13 cellular contexts compared by ENCODE assay signal in genomic region chr11:128607819-128608218, GRCh38. TPM values are rescaled to one million over a fixed set of nuclear protein-coding genes. Genes with fewer than 3 reads are reported as not detected.
A peak's percentile ranks its signal among the peaks of the same experiment; 100 is the strongest.
DNase-seq lines count a peak whose midpoint lies in the region; ATAC-seq and TF ChIP-seq lines count a peak whose summit lies in the region.
"Had no signal": no experiment of that assay in that cellular context is flagged by ENCODE, and none has a peak within 500 bp of the region (broad histone marks: within the 10 kb centered on the region; RNA-seq: fewer than 3 reads in every experiment).

No MANE protein-coding gene starts in this region.

- CTCF ChIA-PET in activated CD8-positive, alpha-beta memory T cell treated with anti-CD3 and anti-CD28 coated beads, Interleukin-2, amount 10 ng/mL, durations not matched to agents 7 days and 5 days (lab: Charles Lee): interaction anchor here (1.2 to 2.1 kb wide), 4 partner anchors 9 to 435 kb away, joined by 3 to 7 read pairs (median 4); no protein-coding TSS in a partner anchor

- no peak for TF ChIP-seq CTCF in GM10266 (IDR thresholded peaks at IDR 0.05; ENCODE audit: control insufficient read depth, insufficient read depth, low read depth, missing control alignments)

- no peaks in the 10 kb centered on the region for H3K9me3 Mint-ChIP-seq in activated CD8-positive, alpha-beta memory T cell treated with anti-CD3 and anti-CD28 coated beads, Interleukin-2, amount 10 ng/mL, durations not matched to agents 7 days and 5 days (ENCODE audit: low read depth)
- no peaks in the 10 kb centered on the region for H3K9me3 Mint-ChIP-seq in activated naive CD8-positive, alpha-beta T cell treated with anti-CD3 and anti-CD28 coated beads, Interleukin-2, amount 50 U/mL, for 24 hours
- no peaks in the 10 kb centered on the region for H3K9me3 Mint-ChIP-seq in stimulated activated memory B cell treated with anti-CD40 and anti-IgM and Interleukin-4, amounts not matched to agents 10 μg/mL and 1 μg/mL and 100 μg/mL, for 72 hours
- H3K9me3 Mint-ChIP-seq: WTC11 had no signal

- no peak overlapping the region for H3K4me3 Mint-ChIP-seq in activated CD8-positive, alpha-beta memory T cell treated with anti-CD3 and anti-CD28 coated beads, Interleukin-2, amount 10 ng/mL, durations not matched to agents 7 days and 5 days
- no peak overlapping the region for H3K4me3 Mint-ChIP-seq in activated naive CD8-positive, alpha-beta T cell treated with anti-CD3 and anti-CD28 coated beads, Interleukin-2, amount 50 U/mL, for 24 hours
- H3K4me3 Mint-ChIP-seq in stimulated activated memory B cell treated with anti-CD40 and anti-IgM and Interleukin-4, amounts not matched to agents 10 μg/mL and 1 μg/mL and 100 μg/mL, for 72 hours: no peak overlapping the region
- H3K4me3 Mint-ChIP-seq: WTC11 had no signal

- peaks cover 25% of the 10 kb centered on the region for H3K4me1 Mint-ChIP-seq in activated CD8-positive, alpha-beta memory T cell treated with anti-CD3 and anti-CD28 coated beads, Interleukin-2, amount 10 ng/mL, durations not matched to agents 7 days and 5 days
- peaks cover 71% of the 10 kb centered on the region for H3K4me1 Mint-ChIP-seq in activated naive CD8-positive, alpha-beta T cell treated with anti-CD3 and anti-CD28 coated beads, Interleukin-2, amount 50 U/mL, for 24 hours
- H3K4me1 Mint-ChIP-seq in stimulated activated memory B cell treated with anti-CD40 and anti-IgM and Interleukin-4, amounts not matched to agents 10 μg/mL and 1 μg/mL and 100 μg/mL, for 72 hours: peaks cover 80% of the 10 kb centered on the region

- H3K27me3 Mint-ChIP-seq in activated CD8-positive, alpha-beta memory T cell treated with anti-CD3 and anti-CD28 coated beads, Interleukin-2, amount 10 ng/mL, durations not matched to agents 7 days and 5 days: no peaks in the 10 kb centered on the region
- H3K27me3 Mint-ChIP-seq in activated naive CD8-positive, alpha-beta T cell treated with anti-CD3 and anti-CD28 coated beads, Interleukin-2, amount 50 U/mL, for 24 hours: no peaks in the 10 kb centered on the region
- H3K27me3 Mint-ChIP-seq in stimulated activated memory B cell treated with anti-CD40 and anti-IgM and Interleukin-4, amounts not matched to agents 10 μg/mL and 1 μg/mL and 100 μg/mL, for 72 hours: no peaks in the 10 kb centered on the region

- DNase-seq in activated CD8-positive, alpha-beta memory T cell treated with anti-CD3 and anti-CD28 coated beads, Interleukin-2, amount 10 ng/mL, durations not matched to agents 7 days and 5 days: peak; percentile 27
- no peak for DNase-seq in activated CD8-positive, alpha-beta memory T cell treated with anti-CD3 and anti-CD28 coated beads, Interleukin-2, amount 50 U/mL, for 4 hours
- DNase-seq in NCI-H2029 (lab: John Stamatoyannopoulos, UW): peak; percentile 90
- no peak for DNase-seq in activated naive CD8-positive, alpha-beta T cell treated with anti-CD3 and anti-CD28 coated beads, Interleukin-2, amount 50 U/mL, for 24 hours
- DNase-seq in GM10266 (ENCODE audit: extremely low spot score): no peak
- DNase-seq in GF-D8 (lab: John Stamatoyannopoulos, UW): no peak
- DNase-seq: activated gamma-delta T cell, GM23248, hippocampal formation, MV-4-11 had no signal

- no peak for ATAC-seq in activated CD8-positive, alpha-beta memory T cell treated with anti-CD3 and anti-CD28 coated beads, Interleukin-2, amount 10 ng/mL, durations not matched to agents 7 days and 5 days
- peak; percentile 69 for ATAC-seq in activated naive CD8-positive, alpha-beta T cell treated with anti-CD3 and anti-CD28 coated beads, Interleukin-2, amount 50 U/mL, for 24 hours
- ATAC-seq in stimulated activated memory B cell treated with anti-CD40 and anti-IgM and Interleukin-4, amounts not matched to agents 10 μg/mL and 1 μg/mL and 100 μg/mL, for 72 hours: no peak
- no peak for ATAC-seq in GM18873 (IDR thresholded peaks at IDR 0.05; ENCODE audit: low FRiP score, unreplicated experiment)
- ATAC-seq: WTC11 had no signal

- no peaks in the 10 kb centered on the region for H3K36me3 Mint-ChIP-seq in activated CD8-positive, alpha-beta memory T cell treated with anti-CD3 and anti-CD28 coated beads, Interleukin-2, amount 10 ng/mL, durations not matched to agents 7 days and 5 days
- H3K36me3 Mint-ChIP-seq in activated naive CD8-positive, alpha-beta T cell treated with anti-CD3 and anti-CD28 coated beads, Interleukin-2, amount 50 U/mL, for 24 hours (ENCODE audit: low read depth): no peaks in the 10 kb centered on the region
- H3K36me3 Mint-ChIP-seq in stimulated activated memory B cell treated with anti-CD40 and anti-IgM and Interleukin-4, amounts not matched to agents 10 μg/mL and 1 μg/mL and 100 μg/mL, for 72 hours: no peaks in the 10 kb centered on the region
- H3K36me3 Mint-ChIP-seq: WTC11 had no signal

- no peak overlapping the region for H3K27ac Mint-ChIP-seq in activated CD8-positive, alpha-beta memory T cell treated with anti-CD3 and anti-CD28 coated beads, Interleukin-2, amount 10 ng/mL, durations not matched to agents 7 days and 5 days
- peak overlapping the region; percentile 28 for H3K27ac Mint-ChIP-seq in activated naive CD8-positive, alpha-beta T cell treated with anti-CD3 and anti-CD28 coated beads, Interleukin-2, amount 50 U/mL, for 24 hours
- peak overlapping the region; percentile 96 for H3K27ac Mint-ChIP-seq in stimulated activated memory B cell treated with anti-CD40 and anti-IgM and Interleukin-4, amounts not matched to agents 10 μg/mL and 1 μg/mL and 100 μg/mL, for 72 hours
- H3K27ac Mint-ChIP-seq: WTC11 had no signal

RNA-seq across cellular contexts. Expression of gene ETS1, which starts 20.5 kb away (rescaled TPM):
- total RNA-seq in activated CD8-positive, alpha-beta memory T cell treated with anti-CD3 and anti-CD28 coated beads, Interleukin-2, amount 10 ng/mL, durations not matched to agents 7 days and 5 days: 100 to 1,000 TPM; 408 to 671 TPM

Comparison
In these comparisons a context has a peak if more than half of its experiments do, and no peak if none do; other contexts are left out.
1. DNase-seq: peak in activated CD8-positive, alpha-beta memory T cell treated with anti-CD3 and anti-CD28 coated beads, Interleukin-2, amount 10 ng/mL, durations not matched to agents 7 days and 5 days (single experiment) and NCI-H2029 (single experiment); none in activated CD8-positive, alpha-beta memory T cell treated with anti-CD3 and anti-CD28 coated beads, Interleukin-2, amount 50 U/mL, for 4 hours (single experiment), activated naive CD8-positive, alpha-beta T cell treated with anti-CD3 and anti-CD28 coated beads, Interleukin-2, amount 50 U/mL, for 24 hours (single experiment), GM10266 (single experiment) and GF-D8 (single experiment).